Comparison of ENCODE assay signal across 1 cellular context in the genomic region with DNA sequence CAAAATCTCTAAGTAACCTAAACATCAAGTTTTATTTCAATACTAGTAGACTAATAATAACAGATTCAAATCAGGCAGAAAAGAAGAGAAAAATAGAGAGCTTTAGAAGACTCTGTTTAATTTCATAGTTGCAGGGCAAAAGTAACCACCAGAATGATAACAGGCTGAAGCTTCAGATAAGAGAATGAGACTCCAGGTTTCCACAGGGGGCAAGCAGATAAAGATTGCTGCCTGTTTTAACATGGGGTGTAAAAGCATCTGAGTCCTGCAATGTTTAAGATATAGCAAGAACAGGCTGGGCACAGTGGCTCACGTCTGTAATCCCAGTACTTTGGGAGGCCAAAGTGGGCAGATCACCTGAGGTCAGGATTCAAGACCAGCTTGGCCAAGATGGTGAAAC.
TF ChIP-seq lines count a peak whose summit lies in the region.

No MANE protein-coding gene starts in this region.

TF ChIP-seq in K562, 482 proteins besides CTCF, POLR2A, EP300 and RAD21 (continued from another document and continues in another):
- TF ChIP-seq, protein P1, sequence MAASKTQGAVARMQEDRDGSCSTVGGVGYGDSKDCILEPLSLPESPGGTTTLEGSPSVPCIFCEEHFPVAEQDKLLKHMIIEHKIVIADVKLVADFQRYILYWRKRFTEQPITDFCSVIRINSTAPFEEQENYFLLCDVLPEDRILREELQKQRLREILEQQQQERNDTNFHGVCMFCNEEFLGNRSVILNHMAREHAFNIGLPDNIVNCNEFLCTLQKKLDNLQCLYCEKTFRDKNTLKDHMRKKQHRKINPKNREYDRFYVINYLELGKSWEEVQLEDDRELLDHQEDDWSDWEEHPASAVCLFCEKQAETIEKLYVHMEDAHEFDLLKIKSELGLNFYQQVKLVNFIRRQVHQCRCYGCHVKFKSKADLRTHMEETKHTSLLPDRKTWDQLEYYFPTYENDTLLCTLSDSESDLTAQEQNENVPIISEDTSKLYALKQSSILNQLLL (CRISPR knock-in tag; IDR thresholded peaks at IDR 0.05; ENCODE audit: borderline replicate concordance) = no peak
- TF ChIP-seq TGIF2 (CRISPR knock-in tag; IDR thresholded peaks at IDR 0.05) (no peak), NCOR1 (IDR thresholded peaks at IDR 0.05) (peak; percentile 83), DPF2 (IDR thresholded peaks at IDR 0.05) (peak; percentile 76), ZNF561 (CRISPR knock-in tag; conservative IDR thresholded peaks at IDR 0.05) (no peak), ZNF717 (CRISPR knock-in tag; IDR thresholded peaks at IDR 0.05) (no peak), CBFA2T3 (IDR thresholded peaks at IDR 0.05) (peak; percentile 91), ZNF766 (CRISPR knock-in tag; conservative IDR thresholded peaks at IDR 0.05) (0 out of 2 replicates have a peak, but pooled peaks have one; percentile 17), SMAD4 (CRISPR knock-in tag; conservative IDR thresholded peaks at IDR 0.05) (0 out of 2 replicates have a peak, but pooled peaks have one; percentile 12), FOXM1 (IDR thresholded peaks at IDR 0.05; ENCODE audit: low read depth) (0 out of 2 replicates have a peak, but pooled peaks have one; percentile 42), FOXM1 (CRISPR knock-in tag; IDR thresholded peaks at IDR 0.05; ENCODE audit: low read depth) (no peak), HNRNPUL1 (IDR thresholded peaks at IDR 0.05; ENCODE audit: low read length) (no peak), HMG20B (CRISPR knock-in tag; IDR thresholded peaks at IDR 0.05) (no peak), ARID1B (IDR thresholded peaks at IDR 0.05) (peak; percentile 85), TRIM24 (IDR thresholded peaks at IDR 0.05) (peak; percentile 59 to 70; a peak in 3 of 4 replicates), NR2F6 (CRISPR knock-in tag; IDR thresholded peaks at IDR 0.05) (no peak), ZBTB17 (CRISPR knock-in tag; IDR thresholded peaks at IDR 0.05) (no peak), MCM5 (IDR thresholded peaks at IDR 0.05; ENCODE audit: low read depth) (no peak), NFIC (IDR thresholded peaks at IDR 0.05) (peak; percentile 38; the same call in 1 of the 2 replicates), TAL1 (IDR thresholded peaks at IDR 0.05) (peak; percentile 84), FOXA1 (IDR thresholded peaks at IDR 0.05; ENCODE audit: borderline replicate concordance) (no peak), SMARCA4 (IDR thresholded peaks at IDR 0.05) (peak; percentile 72), POLR2AphosphoS5 (IDR thresholded peaks at IDR 0.05; ENCODE audit: control insufficient read depth, insufficient read depth, low read depth, low read length) (peak; percentile 52; the same call in 1 of the 2 replicates), ZNF41 (CRISPR knock-in tag; conservative IDR thresholded peaks at IDR 0.05) (no peak)
- TF ChIP-seq, protein P2, sequence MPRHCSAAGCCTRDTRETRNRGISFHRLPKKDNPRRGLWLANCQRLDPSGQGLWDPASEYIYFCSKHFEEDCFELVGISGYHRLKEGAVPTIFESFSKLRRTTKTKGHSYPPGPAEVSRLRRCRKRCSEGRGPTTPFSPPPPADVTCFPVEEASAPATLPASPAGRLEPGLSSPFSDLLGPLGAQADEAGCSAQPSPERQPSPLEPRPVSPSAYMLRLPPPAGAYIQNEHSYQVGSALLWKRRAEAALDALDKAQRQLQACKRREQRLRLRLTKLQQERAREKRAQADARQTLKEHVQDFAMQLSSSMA (CRISPR knock-in tag; IDR thresholded peaks at IDR 0.05) = no peak
- TF ChIP-seq, protein P3, sequence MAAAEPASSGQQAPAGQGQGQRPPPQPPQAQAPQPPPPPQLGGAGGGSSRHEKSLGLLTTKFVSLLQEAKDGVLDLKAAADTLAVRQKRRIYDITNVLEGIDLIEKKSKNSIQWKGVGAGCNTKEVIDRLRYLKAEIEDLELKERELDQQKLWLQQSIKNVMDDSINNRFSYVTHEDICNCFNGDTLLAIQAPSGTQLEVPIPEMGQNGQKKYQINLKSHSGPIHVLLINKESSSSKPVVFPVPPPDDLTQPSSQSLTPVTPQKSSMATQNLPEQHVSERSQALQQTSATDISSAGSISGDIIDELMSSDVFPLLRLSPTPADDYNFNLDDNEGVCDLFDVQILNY (CRISPR knock-in tag; IDR thresholded peaks at IDR 0.05) = no peak
- TF ChIP-seq, protein P4, sequence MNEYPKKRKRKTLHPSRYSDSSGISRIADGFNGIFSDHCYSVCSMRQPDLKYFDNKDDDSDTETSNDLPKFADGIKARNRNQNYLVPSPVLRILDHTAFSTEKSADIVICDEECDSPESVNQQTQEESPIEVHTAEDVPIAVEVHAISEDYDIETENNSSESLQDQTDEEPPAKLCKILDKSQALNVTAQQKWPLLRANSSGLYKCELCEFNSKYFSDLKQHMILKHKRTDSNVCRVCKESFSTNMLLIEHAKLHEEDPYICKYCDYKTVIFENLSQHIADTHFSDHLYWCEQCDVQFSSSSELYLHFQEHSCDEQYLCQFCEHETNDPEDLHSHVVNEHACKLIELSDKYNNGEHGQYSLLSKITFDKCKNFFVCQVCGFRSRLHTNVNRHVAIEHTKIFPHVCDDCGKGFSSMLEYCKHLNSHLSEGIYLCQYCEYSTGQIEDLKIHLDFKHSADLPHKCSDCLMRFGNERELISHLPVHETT (CRISPR knock-in tag; conservative IDR thresholded peaks at IDR 0.05 in 1 of 2, IDR thresholded peaks at IDR 0.05 in 1 of 2) = 0 out of 4 replicates have a peak, but pooled peaks of 1 of the 2 experiments have one; percentile 32
- TF ChIP-seq, protein P5, sequence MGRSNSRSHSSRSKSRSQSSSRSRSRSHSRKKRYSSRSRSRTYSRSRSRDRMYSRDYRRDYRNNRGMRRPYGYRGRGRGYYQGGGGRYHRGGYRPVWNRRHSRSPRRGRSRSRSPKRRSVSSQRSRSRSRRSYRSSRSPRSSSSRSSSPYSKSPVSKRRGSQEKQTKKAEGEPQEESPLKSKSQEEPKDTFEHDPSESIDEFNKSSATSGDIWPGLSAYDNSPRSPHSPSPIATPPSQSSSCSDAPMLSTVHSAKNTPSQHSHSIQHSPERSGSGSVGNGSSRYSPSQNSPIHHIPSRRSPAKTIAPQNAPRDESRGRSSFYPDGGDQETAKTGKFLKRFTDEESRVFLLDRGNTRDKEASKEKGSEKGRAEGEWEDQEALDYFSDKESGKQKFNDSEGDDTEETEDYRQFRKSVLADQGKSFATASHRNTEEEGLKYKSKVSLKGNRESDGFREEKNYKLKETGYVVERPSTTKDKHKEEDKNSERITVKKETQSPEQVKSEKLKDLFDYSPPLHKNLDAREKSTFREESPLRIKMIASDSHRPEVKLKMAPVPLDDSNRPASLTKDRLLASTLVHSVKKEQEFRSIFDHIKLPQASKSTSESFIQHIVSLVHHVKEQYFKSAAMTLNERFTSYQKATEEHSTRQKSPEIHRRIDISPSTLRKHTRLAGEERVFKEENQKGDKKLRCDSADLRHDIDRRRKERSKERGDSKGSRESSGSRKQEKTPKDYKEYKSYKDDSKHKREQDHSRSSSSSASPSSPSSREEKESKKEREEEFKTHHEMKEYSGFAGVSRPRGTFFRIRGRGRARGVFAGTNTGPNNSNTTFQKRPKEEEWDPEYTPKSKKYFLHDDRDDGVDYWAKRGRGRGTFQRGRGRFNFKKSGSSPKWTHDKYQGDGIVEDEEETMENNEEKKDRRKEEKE (IDR thresholded peaks at IDR 0.05; ENCODE audit: borderline replicate concordance in 1 of 2, control insufficient read depth in 1 of 2, low read depth in 2 of 2, low read length in 1 of 2) = no peak
- TF ChIP-seq, protein P6, sequence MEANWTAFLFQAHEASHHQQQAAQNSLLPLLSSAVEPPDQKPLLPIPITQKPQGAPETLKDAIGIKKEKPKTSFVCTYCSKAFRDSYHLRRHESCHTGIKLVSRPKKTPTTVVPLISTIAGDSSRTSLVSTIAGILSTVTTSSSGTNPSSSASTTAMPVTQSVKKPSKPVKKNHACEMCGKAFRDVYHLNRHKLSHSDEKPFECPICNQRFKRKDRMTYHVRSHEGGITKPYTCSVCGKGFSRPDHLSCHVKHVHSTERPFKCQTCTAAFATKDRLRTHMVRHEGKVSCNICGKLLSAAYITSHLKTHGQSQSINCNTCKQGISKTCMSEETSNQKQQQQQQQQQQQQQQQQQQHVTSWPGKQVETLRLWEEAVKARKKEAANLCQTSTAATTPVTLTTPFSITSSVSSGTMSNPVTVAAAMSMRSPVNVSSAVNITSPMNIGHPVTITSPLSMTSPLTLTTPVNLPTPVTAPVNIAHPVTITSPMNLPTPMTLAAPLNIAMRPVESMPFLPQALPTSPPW (CRISPR knock-in tag; IDR thresholded peaks at IDR 0.05) = peak; percentile 30; the same call in 1 of the 2 replicates
- TF ChIP-seq, protein P7, sequence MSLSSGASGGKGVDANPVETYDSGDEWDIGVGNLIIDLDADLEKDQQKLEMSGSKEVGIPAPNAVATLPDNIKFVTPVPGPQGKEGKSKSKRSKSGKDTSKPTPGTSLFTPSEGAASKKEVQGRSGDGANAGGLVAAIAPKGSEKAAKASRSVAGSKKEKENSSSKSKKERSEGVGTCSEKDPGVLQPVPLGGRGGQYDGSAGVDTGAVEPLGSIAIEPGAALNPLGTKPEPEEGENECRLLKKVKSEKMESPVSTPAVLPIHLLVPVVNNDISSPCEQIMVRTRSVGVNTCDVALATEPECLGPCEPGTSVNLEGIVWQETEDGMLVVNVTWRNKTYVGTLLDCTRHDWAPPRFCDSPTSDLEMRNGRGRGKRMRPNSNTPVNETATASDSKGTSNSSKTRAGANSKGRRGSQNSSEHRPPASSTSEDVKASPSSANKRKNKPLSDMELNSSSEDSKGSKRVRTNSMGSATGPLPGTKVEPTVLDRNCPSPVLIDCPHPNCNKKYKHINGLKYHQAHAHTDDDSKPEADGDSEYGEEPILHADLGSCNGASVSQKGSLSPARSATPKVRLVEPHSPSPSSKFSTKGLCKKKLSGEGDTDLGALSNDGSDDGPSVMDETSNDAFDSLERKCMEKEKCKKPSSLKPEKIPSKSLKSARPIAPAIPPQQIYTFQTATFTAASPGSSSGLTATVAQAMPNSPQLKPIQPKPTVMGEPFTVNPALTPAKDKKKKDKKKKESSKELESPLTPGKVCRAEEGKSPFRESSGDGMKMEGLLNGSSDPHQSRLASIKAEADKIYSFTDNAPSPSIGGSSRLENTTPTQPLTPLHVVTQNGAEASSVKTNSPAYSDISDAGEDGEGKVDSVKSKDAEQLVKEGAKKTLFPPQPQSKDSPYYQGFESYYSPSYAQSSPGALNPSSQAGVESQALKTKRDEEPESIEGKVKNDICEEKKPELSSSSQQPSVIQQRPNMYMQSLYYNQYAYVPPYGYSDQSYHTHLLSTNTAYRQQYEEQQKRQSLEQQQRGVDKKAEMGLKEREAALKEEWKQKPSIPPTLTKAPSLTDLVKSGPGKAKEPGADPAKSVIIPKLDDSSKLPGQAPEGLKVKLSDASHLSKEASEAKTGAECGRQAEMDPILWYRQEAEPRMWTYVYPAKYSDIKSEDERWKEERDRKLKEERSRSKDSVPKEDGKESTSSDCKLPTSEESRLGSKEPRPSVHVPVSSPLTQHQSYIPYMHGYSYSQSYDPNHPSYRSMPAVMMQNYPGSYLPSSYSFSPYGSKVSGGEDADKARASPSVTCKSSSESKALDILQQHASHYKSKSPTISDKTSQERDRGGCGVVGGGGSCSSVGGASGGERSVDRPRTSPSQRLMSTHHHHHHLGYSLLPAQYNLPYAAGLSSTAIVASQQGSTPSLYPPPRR (CRISPR knock-in tag; IDR thresholded peaks at IDR 0.05; ENCODE audit: borderline replicate concordance) = no peak
